8 cellular contexts compared by ENCODE assay signal in genomic region chrX:2707334-2707760, GRCh38. TPM values are rescaled to one million over a fixed set of nuclear protein-coding genes. Genes with fewer than 3 reads are reported as not detected.
DNase-seq lines count a peak whose midpoint lies in the region; ATAC-seq and TF ChIP-seq lines count a peak whose summit lies in the region.

No MANE protein-coding gene starts in this region.

- in situ Hi-C loops in G401 (cut with HindIII; ENCODE audit: low sequenced_read_pairs): no loop called here

- H3K79me2 ChIP-seq in hepatocyte: peaks cover 92% of the 10 kb centered on the region

- peak overlapping the region; percentile 94 to 96 for H3K27ac Mint-ChIP-seq in activated naive CD4-positive, alpha-beta T cell treated with anti-CD3 and anti-CD28 coated beads, Interleukin-2, amount 50 U/mL, for 72 hours

- H3K4me3 ChIP-seq in H7 (ENCODE audit: insufficient read depth, low read depth, low read length) (no peak overlapping the region), MG63 (no peak overlapping the region), hepatocyte (no peak overlapping the region)

- 9% methylated on average over 12 of the region's 12 CpGs for WGBS in hepatocyte (ENCODE audit: low lambda C conversion rate, missing lambda C conversion rate)

- H3K36me3 ChIP-seq in H7 (replicated peaks; ENCODE audit: control insufficient read depth, insufficient read depth, low read length) (no peaks in the 10 kb centered on the region), MG63 (peaks cover 57% of the 10 kb centered on the region), hepatocyte (replicated peaks; ENCODE audit: insufficient read depth, low read depth) (no peaks in the 10 kb centered on the region)

- peak; percentile 58 to 63 for ATAC-seq in activated naive CD4-positive, alpha-beta T cell treated with anti-CD3 and anti-CD28 coated beads, Interleukin-2, amount 50 U/mL, for 72 hours

- H3K4me1 ChIP-seq in hepatocyte (ENCODE audit: insufficient read depth): peaks cover 48% of the 10 kb centered on the region

- no peaks in the 10 kb centered on the region for H3K9me3 Mint-ChIP-seq in activated naive CD4-positive, alpha-beta T cell treated with anti-CD3 and anti-CD28 coated beads, Interleukin-2, amount 50 U/mL, for 72 hours

- TF ChIP-seq CTCF in hepatocyte (IDR thresholded peaks at IDR 0.05; ENCODE audit: poor library complexity): no peak

- H3K9me3 ChIP-seq in MG63 (no peaks in the 10 kb centered on the region), hepatocyte (ENCODE audit: low read depth) (no peaks in the 10 kb centered on the region)

- H3K36me3 Mint-ChIP-seq in activated naive CD4-positive, alpha-beta T cell treated with anti-CD3 and anti-CD28 coated beads, Interleukin-2, amount 50 U/mL, for 72 hours: peaks cover 0 to 43% of the 10 kb centered on the region in 2 donors

- H3K27me3 ChIP-seq in H7 (ENCODE audit: control insufficient read depth, insufficient read depth, low read length) (no peaks in the 10 kb centered on the region), MG63 (no peaks in the 10 kb centered on the region), hepatocyte (no peaks in the 10 kb centered on the region)

- peak overlapping the region; percentile 80 for H3K27ac ChIP-seq in hepatocyte

- H3K4me2 ChIP-seq in hepatocyte: peak overlapping the region; percentile 43

- H3K9me2 ChIP-seq in hepatocyte (replicated peaks; ENCODE audit: insufficient read depth): no peaks in the 10 kb centered on the region

- DNase-seq in G401 (ENCODE audit: low spot score): peak; percentile 2
- peak; percentile 74 for DNase-seq in H7
- peak; percentile 98 for DNase-seq in MG63
- DNase-seq in activated naive CD4-positive, alpha-beta T cell treated with anti-CD3 and anti-CD28 coated beads, Interleukin-2, amount 50 U/mL, for 72 hours (ENCODE audit: low spot score in 2 of 2): peak; percentile 62 to 73
- DNase-seq in hepatocyte (ENCODE audit: low spot score): peak; percentile 83
- peak; percentile 54 to 63 (median 57) for DNase-seq in stimulated activated CD4-positive, alpha-beta T cell treated with anti-CD3 and anti-CD28 coated beads, Interleukin-12 subunit alpha, Interleukin-12 subunit beta, amount 100 ng/mL, for 48 hours (ENCODE audit: low read depth in 2 of 3, low spot score in 1 of 3)
- DNase-seq in stimulated activated naive CD4-positive, alpha-beta T cell (lab: John Stamatoyannopoulos, UW): no peak
- no peak for DNase-seq in NOMO-1 (lab: John Stamatoyannopoulos, UW; ENCODE audit: unreplicated experiment in 2 of 2)

- peaks cover 45% of the 10 kb centered on the region for H4K20me1 ChIP-seq in hepatocyte (ENCODE audit: insufficient read depth, poor library complexity, severe bottlenecking)

- no peak overlapping the region for H2AFZ ChIP-seq in hepatocyte

RNA-seq across cellular contexts. Expression of gene CD99, which starts 16.3 kb away (rescaled TPM):
- 127 and 133 TPM in 2 replicates for total RNA-seq in G401 (2014; rRNA removed; shearing (Covaris generic))
- 112 and 125 TPM in 2 replicates for total RNA-seq in H7 (2014; rRNA removed; shearing (Covaris generic))
- total RNA-seq in MG63 (2014; rRNA removed; shearing (Covaris generic); ENCODE audit: low replicate concordance): 582 and 695 TPM in 2 replicates
- 100 to 1,000 TPM in 1 of 2 donors, 10 to 100 TPM in 1; 64.1 to 158 TPM for total RNA-seq in activated naive CD4-positive, alpha-beta T cell treated with anti-CD3 and anti-CD28 coated beads, Interleukin-2, amount 50 U/mL, for 72 hours
- total RNA-seq in hepatocyte: 329 and 362 TPM in 2 replicates
- polyA plus RNA-seq in hepatocyte: 565 and 637 TPM in 2 replicates

RNA-seq across cellular contexts. Expression of gene XG, which starts 44.5 kb away (rescaled TPM):
- total RNA-seq in G401 (2014; rRNA removed; shearing (Covaris generic)): 0.51 TPM in 1 of 2 replicates, not detected in the other
- total RNA-seq in H7 (2014; rRNA removed; shearing (Covaris generic)): 0.17 and 0.67 TPM in 2 replicates
- total RNA-seq in MG63 (2014; rRNA removed; shearing (Covaris generic); ENCODE audit: low replicate concordance): 1.3 TPM in 1 of 2 replicates, not detected in the other
- total RNA-seq in activated naive CD4-positive, alpha-beta T cell treated with anti-CD3 and anti-CD28 coated beads, Interleukin-2, amount 50 U/mL, for 72 hours: under 1 TPM in 1 of 2 donors, not detected in 1; 0.51 TPM
- 0.12 and 0.53 TPM in 2 replicates for total RNA-seq in hepatocyte
- polyA plus RNA-seq in hepatocyte: 0.15 and 0.64 TPM in 2 replicates

Comparison
In these comparisons a context has a peak if more than half of its experiments do, and no peak if none do; other contexts are left out.
1. DNase-seq: peak in G401 (single experiment), H7 (single experiment), MG63 (single experiment), activated naive CD4-positive, alpha-beta T cell treated with anti-CD3 and anti-CD28 coated beads, Interleukin-2, amount 50 U/mL, for 72 hours (2 of 2), hepatocyte (single experiment) and stimulated activated CD4-positive, alpha-beta T cell treated with anti-CD3 and anti-CD28 coated beads, Interleukin-12 subunit alpha, Interleukin-12 subunit beta, amount 100 ng/mL, for 48 hours (3 of 3); none in stimulated activated naive CD4-positive, alpha-beta T cell (0 of 6) and NOMO-1 (0 of 2).